13 cellular contexts compared by ENCODE assay signal in the genomic region with DNA sequence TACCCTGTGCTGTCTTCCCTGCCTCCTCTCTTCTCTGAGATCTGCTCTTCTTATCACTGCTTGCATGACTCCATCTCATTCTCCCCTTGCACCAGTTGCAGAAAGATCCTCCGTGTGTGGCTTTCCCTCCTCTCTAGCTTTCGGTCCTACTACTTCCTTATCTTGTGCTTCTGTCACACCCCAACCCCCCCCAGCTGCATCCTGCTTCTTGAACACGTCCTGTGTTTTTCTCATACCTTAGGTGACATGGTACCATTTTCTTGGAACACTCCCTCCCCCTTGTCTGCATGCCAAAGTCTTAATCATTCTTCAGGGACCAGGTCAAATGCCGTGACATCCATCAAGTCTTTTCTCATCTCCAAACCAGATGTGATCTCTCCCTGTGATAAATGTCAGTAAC. TPM values are rescaled to one million over a fixed set of nuclear protein-coding genes. Genes with fewer than 3 reads are reported as not detected.
DNase-seq lines count a peak whose midpoint lies in the region; ATAC-seq and TF ChIP-seq lines count a peak whose summit lies in the region.
"Had no signal": no experiment of that assay in that cellular context is flagged by ENCODE, and none has a peak within 500 bp of the region (broad histone marks: within the 10 kb centered on the region; RNA-seq: fewer than 3 reads in every experiment).

No MANE protein-coding gene starts in this region.

- peak overlapping the region; percentile 5 for H3K27ac Mint-ChIP-seq in activated CD4-positive, alpha-beta memory T cell treated with anti-CD3 and anti-CD28 coated beads for 36 hours
- no peak overlapping the region for H3K27ac Mint-ChIP-seq in WTC11

- H3K9me3 Mint-ChIP-seq in activated CD4-positive, alpha-beta memory T cell treated with anti-CD3 and anti-CD28 coated beads for 36 hours = no peaks in the 10 kb centered on the region
- H3K9me3 Mint-ChIP-seq in WTC11 = no peaks in the 10 kb centered on the region

- peaks cover 59% of the 10 kb centered on the region for H3K4me1 ChIP-seq in muscle layer of colon (ENCODE audit: insufficient read depth, low read length)

- peak overlapping the region; percentile 67 for H3K27ac ChIP-seq in muscle layer of colon (ENCODE audit: low read depth, low read length)
- H3K27ac ChIP-seq: neutrophil had no signal

- no peak for ATAC-seq in WTC11
- no peak for ATAC-seq in HG03432 (IDR thresholded peaks at IDR 0.05; ENCODE audit: unreplicated experiment)
- no peak for ATAC-seq in HG03135 (IDR thresholded peaks at IDR 0.05; ENCODE audit: unreplicated experiment)
- ATAC-seq: PC-3 had no signal

- DNase-seq in stimulated activated naive CD4-positive, alpha-beta T cell treated with Interleukin-2 at 50 U/mL for 16 hours (lab: John Stamatoyannopoulos, UW) = peak; percentile 3
- DNase-seq in stimulated activated naive CD4-positive, alpha-beta T cell (lab: John Stamatoyannopoulos, UW) = no peak
- DNase-seq in activated CD4-positive, alpha-beta memory T cell treated with anti-CD3 and anti-CD28 coated beads for 36 hours = peak; percentile 37
- DNase-seq in SKM-1 (lab: John Stamatoyannopoulos, UW; ENCODE audit: unreplicated experiment) = no peak
- no peak for DNase-seq in WTC11 (ENCODE audit: low spot score)
- DNase-seq: activated CD4-positive, CD25-positive, alpha-beta regulatory T cell treated with anti-CD3 and anti-CD28 coated beads, Interleukin-2, amount 50 U/mL, for 72 hours; NCI-H1694 treated with DMSO at 0.1 percent for 48 hours; PC-3; stimulated activated CD4-positive, alpha-beta T cell treated with anti-CD3 and anti-CD28 coated beads, Interleukin-4, amount 100 ng/mL, for 4 hours had no signal

- no peaks in the 10 kb centered on the region for H3K27me3 ChIP-seq in muscle layer of colon (ENCODE audit: control insufficient read depth in 1 of 2, insufficient read depth in 2 of 2, low read length in 2 of 2)
- H3K27me3 ChIP-seq: neutrophil had no signal

- no peaks in the 10 kb centered on the region for H3K9me3 ChIP-seq in muscle layer of colon (ENCODE audit: low read length)
- H3K9me3 ChIP-seq: neutrophil had no signal

- CTCF ChIA-PET in activated CD4-positive, alpha-beta memory T cell treated with anti-CD3 and anti-CD28 coated beads for 36 hours (lab: Charles Lee) = no interaction called here
- CTCF ChIA-PET in WTC11 (lab: Charles Lee) = no interaction called here

- no peaks in the 10 kb centered on the region for H3K27me3 Mint-ChIP-seq in activated CD4-positive, alpha-beta memory T cell treated with anti-CD3 and anti-CD28 coated beads for 36 hours
- no peaks in the 10 kb centered on the region for H3K27me3 Mint-ChIP-seq in WTC11 (ENCODE audit: low read depth)

- intact Hi-C loops in activated CD4-positive, alpha-beta memory T cell treated with anti-CD3 and anti-CD28 coated beads for 36 hours (cut with micrococcal nuclease) = no loop called here

- POLR2A ChIA-PET in activated CD4-positive, alpha-beta memory T cell treated with anti-CD3 and anti-CD28 coated beads for 36 hours (lab: Charles Lee) = no interaction called here
- POLR2A ChIA-PET in WTC11 (lab: Charles Lee) = no interaction called here

- no peak overlapping the region for H3K9ac ChIP-seq in muscle layer of colon (ENCODE audit: low read length)

- H3K4me3 Mint-ChIP-seq in activated CD4-positive, alpha-beta memory T cell treated with anti-CD3 and anti-CD28 coated beads for 36 hours = no peak overlapping the region
- no peak overlapping the region for H3K4me3 Mint-ChIP-seq in WTC11

- no peaks in the 10 kb centered on the region for H3K36me3 ChIP-seq in muscle layer of colon (ENCODE audit: insufficient read depth, low read length)
- H3K36me3 ChIP-seq: neutrophil had no signal

- H3K36me3 Mint-ChIP-seq in activated CD4-positive, alpha-beta memory T cell treated with anti-CD3 and anti-CD28 coated beads for 36 hours = no peaks in the 10 kb centered on the region
- H3K36me3 Mint-ChIP-seq in WTC11 = no peaks in the 10 kb centered on the region

- H3K4me3 ChIP-seq in muscle layer of colon (ENCODE audit: low read depth in 1 of 2, low read length in 2 of 2) = no peak overlapping the region

- TF ChIP-seq CTCF in WTC11 (IDR thresholded peaks at IDR 0.05) = no peak

- peaks cover 43% of the 10 kb centered on the region for H3K4me1 Mint-ChIP-seq in activated CD4-positive, alpha-beta memory T cell treated with anti-CD3 and anti-CD28 coated beads for 36 hours (ENCODE audit: low read depth)
- peaks cover 5% of the 10 kb centered on the region for H3K4me1 Mint-ChIP-seq in WTC11

TF ChIP-seq in WTC11, 78 proteins besides CTCF, POLR2A, EP300 and RAD21 (continues in another document):
- TF ChIP-seq, protein P1, sequence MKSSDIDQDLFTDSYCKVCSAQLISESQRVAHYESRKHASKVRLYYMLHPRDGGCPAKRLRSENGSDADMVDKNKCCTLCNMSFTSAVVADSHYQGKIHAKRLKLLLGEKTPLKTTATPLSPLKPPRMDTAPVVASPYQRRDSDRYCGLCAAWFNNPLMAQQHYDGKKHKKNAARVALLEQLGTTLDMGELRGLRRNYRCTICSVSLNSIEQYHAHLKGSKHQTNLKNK (CRISPR knock-in tag; IDR thresholded peaks at IDR 0.05) = no peak
- no peak for TF ChIP-seq ZNF232 (CRISPR knock-in tag; IDR thresholded peaks at IDR 0.05)
- TF ChIP-seq CREB1 (CRISPR knock-in tag; IDR thresholded peaks at IDR 0.05) = no peak
- no peak for TF ChIP-seq CBFB (CRISPR knock-in tag; IDR thresholded peaks at IDR 0.05; ENCODE audit: low read depth)
- TF ChIP-seq OVOL2 (CRISPR knock-in tag; IDR thresholded peaks at IDR 0.05; ENCODE audit: borderline replicate concordance) = no peak
- TF ChIP-seq, protein P2, sequence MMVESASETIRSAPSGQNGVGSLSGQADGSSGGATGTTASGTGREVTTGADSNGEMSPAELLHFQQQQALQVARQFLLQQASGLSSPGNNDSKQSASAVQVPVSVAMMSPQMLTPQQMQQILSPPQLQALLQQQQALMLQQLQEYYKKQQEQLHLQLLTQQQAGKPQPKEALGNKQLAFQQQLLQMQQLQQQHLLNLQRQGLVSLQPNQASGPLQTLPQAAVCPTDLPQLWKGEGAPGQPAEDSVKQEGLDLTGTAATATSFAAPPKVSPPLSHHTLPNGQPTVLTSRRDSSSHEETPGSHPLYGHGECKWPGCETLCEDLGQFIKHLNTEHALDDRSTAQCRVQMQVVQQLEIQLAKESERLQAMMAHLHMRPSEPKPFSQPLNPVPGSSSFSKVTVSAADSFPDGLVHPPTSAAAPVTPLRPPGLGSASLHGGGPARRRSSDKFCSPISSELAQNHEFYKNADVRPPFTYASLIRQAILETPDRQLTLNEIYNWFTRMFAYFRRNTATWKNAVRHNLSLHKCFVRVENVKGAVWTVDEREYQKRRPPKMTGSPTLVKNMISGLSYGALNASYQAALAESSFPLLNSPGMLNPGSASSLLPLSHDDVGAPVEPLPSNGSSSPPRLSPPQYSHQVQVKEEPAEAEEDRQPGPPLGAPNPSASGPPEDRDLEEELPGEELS (CRISPR knock-in tag; IDR thresholded peaks at IDR 0.05) = no peak
- TF ChIP-seq HMGA2 (CRISPR knock-in tag; IDR thresholded peaks at IDR 0.05) = no peak
- no peak for TF ChIP-seq ATF1 (CRISPR knock-in tag; IDR thresholded peaks at IDR 0.05)
- TF ChIP-seq ZNF121 (CRISPR knock-in tag; IDR thresholded peaks at IDR 0.05) = no peak
- TF ChIP-seq NFATC4 (CRISPR knock-in tag; IDR thresholded peaks at IDR 0.05) = no peak
- no peak for TF ChIP-seq SOX15 (CRISPR knock-in tag; IDR thresholded peaks at IDR 0.05)
- TF ChIP-seq, protein P3, sequence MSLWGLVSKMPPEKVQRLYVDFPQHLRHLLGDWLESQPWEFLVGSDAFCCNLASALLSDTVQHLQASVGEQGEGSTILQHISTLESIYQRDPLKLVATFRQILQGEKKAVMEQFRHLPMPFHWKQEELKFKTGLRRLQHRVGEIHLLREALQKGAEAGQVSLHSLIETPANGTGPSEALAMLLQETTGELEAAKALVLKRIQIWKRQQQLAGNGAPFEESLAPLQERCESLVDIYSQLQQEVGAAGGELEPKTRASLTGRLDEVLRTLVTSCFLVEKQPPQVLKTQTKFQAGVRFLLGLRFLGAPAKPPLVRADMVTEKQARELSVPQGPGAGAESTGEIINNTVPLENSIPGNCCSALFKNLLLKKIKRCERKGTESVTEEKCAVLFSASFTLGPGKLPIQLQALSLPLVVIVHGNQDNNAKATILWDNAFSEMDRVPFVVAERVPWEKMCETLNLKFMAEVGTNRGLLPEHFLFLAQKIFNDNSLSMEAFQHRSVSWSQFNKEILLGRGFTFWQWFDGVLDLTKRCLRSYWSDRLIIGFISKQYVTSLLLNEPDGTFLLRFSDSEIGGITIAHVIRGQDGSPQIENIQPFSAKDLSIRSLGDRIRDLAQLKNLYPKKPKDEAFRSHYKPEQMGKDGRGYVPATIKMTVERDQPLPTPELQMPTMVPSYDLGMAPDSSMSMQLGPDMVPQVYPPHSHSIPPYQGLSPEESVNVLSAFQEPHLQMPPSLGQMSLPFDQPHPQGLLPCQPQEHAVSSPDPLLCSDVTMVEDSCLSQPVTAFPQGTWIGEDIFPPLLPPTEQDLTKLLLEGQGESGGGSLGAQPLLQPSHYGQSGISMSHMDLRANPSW (CRISPR knock-in tag; conservative IDR thresholded peaks at IDR 0.05; ENCODE audit: low read depth) = no peak
- TF ChIP-seq, protein P4, sequence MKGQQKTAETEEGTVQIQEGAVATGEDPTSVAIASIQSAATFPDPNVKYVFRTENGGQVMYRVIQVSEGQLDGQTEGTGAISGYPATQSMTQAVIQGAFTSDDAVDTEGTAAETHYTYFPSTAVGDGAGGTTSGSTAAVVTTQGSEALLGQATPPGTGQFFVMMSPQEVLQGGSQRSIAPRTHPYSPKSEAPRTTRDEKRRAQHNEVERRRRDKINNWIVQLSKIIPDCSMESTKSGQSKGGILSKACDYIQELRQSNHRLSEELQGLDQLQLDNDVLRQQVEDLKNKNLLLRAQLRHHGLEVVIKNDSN (CRISPR knock-in tag; IDR thresholded peaks at IDR 0.05) = no peak
- TF ChIP-seq SMAD3 (CRISPR knock-in tag; IDR thresholded peaks at IDR 0.05; ENCODE audit: borderline replicate concordance) = no peak

RNA-seq across cellular contexts. Expression of a gene that starts 46.4 kb away (rescaled TPM):
- total RNA-seq in activated CD4-positive, alpha-beta memory T cell treated with anti-CD3 and anti-CD28 coated beads for 36 hours = 10 to 100 TPM; 33.9 to 37.5 TPM
- 42.2 to 44.4 TPM (median 43.5 TPM) in 3 replicates for total RNA-seq in WTC11 (2021)

RNA-seq across cellular contexts. Expression of a gene that starts 57.4 kb away (rescaled TPM):
- 10 to 100 TPM; 18.2 to 20.5 TPM for total RNA-seq in activated CD4-positive, alpha-beta memory T cell treated with anti-CD3 and anti-CD28 coated beads for 36 hours
- total RNA-seq in WTC11 (2021) = 12.3 to 12.4 TPM (median 12.4 TPM) in 3 replicates

Comparison
In these comparisons a context has a peak if more than half of its experiments do, and no peak if none do; other contexts are left out.
1. DNase-seq: peak in stimulated activated naive CD4-positive, alpha-beta T cell treated with Interleukin-2 at 50 U/mL for 16 hours (single experiment) and activated CD4-positive, alpha-beta memory T cell treated with anti-CD3 and anti-CD28 coated beads for 36 hours (single experiment); none in stimulated activated naive CD4-positive, alpha-beta T cell (0 of 6), SKM-1 (single experiment) and WTC11 (single experiment).